Comparison of ENCODE assay signal across 10 cellular contexts in genomic region chr7:44097064-44097932, GRCh38. TPM values are rescaled to one million over a fixed set of nuclear protein-coding genes. Genes with fewer than 3 reads are reported as not detected.
A peak's percentile ranks its signal among the peaks of the same experiment; 100 is the strongest.
DNase-seq lines count a peak whose midpoint lies in the region; ATAC-seq and TF ChIP-seq lines count a peak whose summit lies in the region.
"Had no signal": no experiment of that assay in that cellular context is flagged by ENCODE, and none has a peak within 500 bp of the region (broad histone marks: within the 10 kb centered on the region; RNA-seq: fewer than 3 reads in every experiment).

No MANE protein-coding gene starts in this region.

- H2BK12ac ChIP-seq in H9 (ENCODE audit: insufficient read length, low read depth, low read length) = no peak overlapping the region

- TF ChIP-seq CTCF in ascending aorta (IDR thresholded peaks at IDR 0.05) (no peak), H9 (conservative IDR thresholded peaks at IDR 0.05) (no peak)

- intact Hi-C loops in ascending aorta (cut with DNase I) = no loop called here

- peaks cover 2% of the 10 kb centered on the region for H3K27me3 Mint-ChIP-seq in IgD-negative memory B cell
- peaks cover 23% of the 10 kb centered on the region for H3K27me3 Mint-ChIP-seq in H9 (ENCODE audit: low read depth)

- H3K4me3 Mint-ChIP-seq in IgD-negative memory B cell (peak overlapping the region in 3 of 4 donors; percentile 6 to 81 (median 35)), H9 (no peak overlapping the region; a peak in 1 of 5 replicates)

- H3K27ac ChIP-seq in ascending aorta (peak overlapping the region; percentile 62 to 100), H9 (ENCODE audit: insufficient read length, low read depth, low read length) (no peak overlapping the region)

- H3K56ac ChIP-seq in H9 (ENCODE audit: insufficient read length, low read depth, low read length) = no peak overlapping the region

- H3K4me1 Mint-ChIP-seq in IgD-negative memory B cell (peaks cover 17 to 31% (median 19%) of the 10 kb centered on the region in 3 donors), H9 (peaks cover 0 to 10% of the 10 kb centered on the region in 2 experiments; a peak in 2 of 4 replicates)

- no peak overlapping the region; the same call in 1 of the 2 replicates for H3K14ac ChIP-seq in H9 (ENCODE audit: insufficient read depth, low read length)

- no peaks in the 10 kb centered on the region for H3K79me2 ChIP-seq in H9 (ENCODE audit: insufficient read depth, low read length)

- H3K18ac ChIP-seq in H9 (ENCODE audit: insufficient read length, low read depth, low read length) = no peak overlapping the region

- H3K9me3 ChIP-seq in ascending aorta (no peaks in the 10 kb centered on the region), H9 (ENCODE audit: control insufficient read depth, low read depth, low read length) (no peaks in the 10 kb centered on the region)

- no peak overlapping the region for H3K4ac ChIP-seq in H9 (ENCODE audit: low read depth, low read length)

- H3K79me1 ChIP-seq in H9 (ENCODE audit: insufficient read depth, low read depth, low read length, poor library complexity, severe bottlenecking) = no peaks in the 10 kb centered on the region

- H3K4me1 ChIP-seq in ascending aorta = peaks cover 17 to 41% of the 10 kb centered on the region in 2 donors
- no peaks in the 10 kb centered on the region for H3K4me1 ChIP-seq in H9 (ENCODE audit: insufficient read depth, low read length)

- no peak overlapping the region for H4K5ac ChIP-seq in H9 (ENCODE audit: insufficient read length, low read depth, low read length)

- H3K27ac Mint-ChIP-seq in IgD-negative memory B cell (peak overlapping the region; percentile 23 to 95 (median 84)), H9 (no peak overlapping the region)

- H3K36me3 ChIP-seq in ascending aorta = no peaks in the 10 kb centered on the region

- no peak overlapping the region for H3T11ph ChIP-seq in H9 (ENCODE audit: low read length)

- H2BK20ac ChIP-seq in H9 (ENCODE audit: low read depth, low read length, poor library complexity, severe bottlenecking) = no peak overlapping the region

- no peak overlapping the region for H2BK15ac ChIP-seq in H9 (ENCODE audit: low read depth, low read length)

- H3K9me3 Mint-ChIP-seq in IgD-negative memory B cell = no peaks in the 10 kb centered on the region
- H3K9me3 Mint-ChIP-seq in H9 = no peaks in the 10 kb centered on the region; a peak in 1 of 5 replicates

- no peak overlapping the region for H3K23ac ChIP-seq in H9 (ENCODE audit: insufficient read length, low read depth, low read length)

- no peak overlapping the region for H3K4me3 ChIP-seq in ascending aorta

- H2BK5ac ChIP-seq in H9 (ENCODE audit: insufficient read length, low read length) = no peak overlapping the region

- H3K23me2 ChIP-seq in H9 (ENCODE audit: insufficient read length, low read depth, low read length, poor library complexity, severe bottlenecking) = no peaks in the 10 kb centered on the region

- no peaks in the 10 kb centered on the region for H4K20me1 ChIP-seq in H9 (ENCODE audit: control insufficient read depth, insufficient read depth, insufficient read length)

- H3K27me3 ChIP-seq in ascending aorta (no peaks in the 10 kb centered on the region), H9 (ENCODE audit: insufficient read depth, low read length) (no peaks in the 10 kb centered on the region)

- ATAC-seq in GM18502 (IDR thresholded peaks at IDR 0.05; ENCODE audit: poor library complexity, unreplicated experiment) (peak; percentile 75), GM21526 (IDR thresholded peaks at IDR 0.05; ENCODE audit: low FRiP score, unreplicated experiment) (peak; percentile 64), GM18519 (IDR thresholded peaks at IDR 0.05; ENCODE audit: low FRiP score, unreplicated experiment) (no peak)

- H2BK120ac ChIP-seq in H9 (ENCODE audit: low read depth, low read length, poor library complexity, severe bottlenecking) = no peak overlapping the region

- no peak overlapping the region for H3K9ac ChIP-seq in H9 (ENCODE audit: extremely low read depth, insufficient read length, low read length)

- no peak overlapping the region for H4K91ac ChIP-seq in H9 (ENCODE audit: insufficient read length, low read depth, low read length)

- no peak overlapping the region for H2AFZ ChIP-seq in H9 (ENCODE audit: low read length)

- no peak overlapping the region for H2AK5ac ChIP-seq in H9 (ENCODE audit: insufficient read length, low read length)

- no peak for DNase-seq in ascending aorta (ENCODE audit: low spot score in 2 of 2)
- DNase-seq in NCI-H1417 (lab: John Stamatoyannopoulos, UW) = no peak
- no peak for DNase-seq in H9
- no peak for DNase-seq in NCI-H510A treated with DMSO at 0.1 percent for 48 hours (lab: John Stamatoyannopoulos, UW)
- DNase-seq: GDM1, occipital lobe had no signal

- WGBS in H9 (ENCODE audit: extremely low coverage, insufficient read length, low lambda C conversion rate) = no CpG with 5 or more reads among the region's 9 CpGs

- H3K4me2 ChIP-seq in H9 (ENCODE audit: insufficient read depth, insufficient read length, low read length) = no peak overlapping the region

- H3K36me3 Mint-ChIP-seq in IgD-negative memory B cell (no peaks in the 10 kb centered on the region), H9 (ENCODE audit: insufficient read depth in 1 of 3, low read depth in 3 of 3) (no peaks in the 10 kb centered on the region)

- no peak overlapping the region for H4K8ac ChIP-seq in H9 (replicated peaks; ENCODE audit: insufficient read length, low read depth, low read length)

RNA-seq across cellular contexts. Expression of gene AEBP1, which starts 6.8 kb away (rescaled TPM):
- polyA plus RNA-seq in IgD-negative memory B cell = 3.7 TPM
- total RNA-seq in ascending aorta = 1,349 TPM
- 49.1 and 49.3 TPM in 2 replicates for total RNA-seq in H9 (2021)

RNA-seq across cellular contexts. Expression of gene POLM, which starts 15.0 kb away (rescaled TPM):
- 42.0 TPM for polyA plus RNA-seq in IgD-negative memory B cell
- 58.8 TPM for total RNA-seq in ascending aorta
- total RNA-seq in H9 (2021) = 18.7 and 24.5 TPM in 2 replicates

RNA-seq across cellular contexts. Expression of gene POLD2, which starts 26.1 kb away (rescaled TPM):
- 88.5 TPM for polyA plus RNA-seq in IgD-negative memory B cell
- total RNA-seq in ascending aorta (97.0 TPM), H9 (2021) (126 and 131 TPM in 2 replicates)

RNA-seq across cellular contexts. Expression of gene PGAM2, which starts 31.9 kb away (rescaled TPM):
- not detected for polyA plus RNA-seq in IgD-negative memory B cell
- total RNA-seq in ascending aorta = not detected
- 5.6 and 8.7 TPM in 2 replicates for total RNA-seq in H9 (2021)

RNA-seq across cellular contexts. Expression of gene MYL7, which starts 43.8 kb away (rescaled TPM):
- not detected for polyA plus RNA-seq in IgD-negative memory B cell
- total RNA-seq in ascending aorta (not detected), H9 (2021) (4.9 and 5.7 TPM in 2 replicates)
- total RNA-seq: occipital lobe had no signal

Comparison
In these comparisons a context has a peak if more than half of its experiments do, and no peak if none do; other contexts are left out.
1. H3K27ac Mint-ChIP-seq: peak in IgD-negative memory B cell (3 of 3); none in H9 (0 of 3).
2. H3K4me3 Mint-ChIP-seq: peak in IgD-negative memory B cell (3 of 4); none in H9 (0 of 2).
3. RNA of gene AEBP1, which starts 6.8 kb away (total RNA-seq): 1,349 TPM in ascending aorta (single experiment); 49.1 to 49.3 TPM in H9; every median in the first group is over 10 times any median in the second.